8 cellular contexts compared by ENCODE assay signal in the genomic region with DNA sequence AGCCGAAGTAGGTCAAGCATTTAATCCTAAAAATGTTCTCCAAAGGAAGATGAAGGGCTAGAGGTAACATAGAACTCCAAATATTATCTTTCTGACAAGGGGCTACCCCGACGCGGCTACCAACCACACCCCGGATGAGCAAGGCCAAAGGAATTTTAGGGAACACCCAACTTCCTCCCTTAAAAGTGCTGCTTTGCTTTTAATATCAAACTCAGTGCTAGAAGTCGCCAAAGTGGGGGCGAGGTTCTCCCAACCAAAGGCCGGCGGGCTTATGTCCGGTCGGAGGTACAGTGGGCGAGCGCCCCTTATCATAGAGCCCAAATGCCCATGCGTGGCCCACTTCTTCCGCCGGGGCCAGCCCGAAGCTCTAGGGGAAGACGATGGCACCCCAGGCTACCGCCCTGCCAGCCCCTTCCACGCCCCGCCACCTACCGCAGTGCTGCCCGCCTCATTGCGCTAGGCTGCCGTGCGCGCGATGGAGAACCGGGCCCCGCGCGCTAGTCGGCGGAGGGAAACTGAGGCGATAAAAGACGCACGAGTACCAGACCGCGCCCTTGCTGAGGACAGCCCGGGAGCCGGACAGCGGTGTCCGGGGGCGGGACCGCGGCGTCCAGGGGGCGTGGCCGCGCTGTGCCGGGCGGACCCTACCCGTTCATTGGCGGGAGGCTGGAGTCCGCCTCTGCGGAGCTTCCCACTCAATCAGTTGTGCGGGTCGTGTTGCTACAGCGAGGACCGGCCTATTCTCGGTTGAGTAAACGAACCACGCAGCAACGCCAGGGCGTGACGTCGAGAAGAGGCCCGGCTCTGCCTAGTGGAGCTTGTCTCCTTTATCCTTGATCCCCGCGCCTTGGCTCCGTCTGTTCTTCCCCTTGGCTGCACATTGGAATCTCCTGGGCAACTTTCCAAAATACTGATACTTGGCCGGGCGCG. TPM values are rescaled to one million over a fixed set of nuclear protein-coding genes. Genes with fewer than 3 reads are reported as not detected.
DNase-seq lines count a peak whose midpoint lies in the region; ATAC-seq and TF ChIP-seq lines count a peak whose summit lies in the region.

Gene ACOT9, minus strand, starts transcription at position 584 of the 930 bp plus-strand sequence. Its CDS starts 132 bp downstream, at position 452.

- CTCF ChIA-PET in activated CD4-positive, alpha-beta memory T cell treated with anti-CD3 and anti-CD28 coated beads, Interleukin-2, amount 10 ng/mL, durations not matched to agents 7 days and 5 days (lab: Charles Lee), result interaction anchor here (1.0 to 1.4 kb wide), 5 partner anchors 9 to 311 kb away, joined by 3 to 9 read pairs (median 5); partner anchors contain the start of genes EIF2S3 and SAT1

- H3K4me3 Mint-ChIP-seq in activated CD4-positive, alpha-beta memory T cell treated with anti-CD3 and anti-CD28 coated beads, Interleukin-2, amount 10 ng/mL, durations not matched to agents 7 days and 5 days, result peak within 1 kb of the TSS; percentile 84

- WGBS in ectodermal cell, 2 experiments, result 2% methylated on average over 74 of the region's 74 CpGs

- POLR2A ChIA-PET in activated CD4-positive, alpha-beta memory T cell treated with anti-CD3 and anti-CD28 coated beads, Interleukin-2, amount 10 ng/mL, durations not matched to agents 7 days and 5 days (lab: Charles Lee), result interaction anchor here (0.9 to 3.4 kb wide), 10 partner anchors 9 to 311 kb away, joined by 3 to 44 read pairs (median 4); partner anchors contain the start of genes PRDX4 and SAT1

- H3K9me3 ChIP-seq in ectodermal cell (ENCODE audit: control insufficient read depth, low read length) (no peaks in the 10 kb centered on the region), lower lobe of right lung (no peaks in the 10 kb centered on the region)

- no peak for TF ChIP-seq CTCF in lower lobe of right lung (IDR thresholded peaks at IDR 0.05)

- H3K27ac ChIP-seq in ectodermal cell (ENCODE audit: insufficient read depth, low read depth, low read length, poor library complexity, severe bottlenecking) (no peak within 1 kb of the TSS), lower lobe of right lung (peak within 1 kb of the TSS; percentile 97)

- TF ChIP-seq POLR2A in GM18951 (IDR thresholded peaks at IDR 0.05; ENCODE audit: extremely low read depth, insufficient read depth, insufficient read length), result peak; percentile 65

- DNase-seq in AG20443 (ENCODE audit: low spot score) (peak; percentile 94), NCI-H774 (lab: John Stamatoyannopoulos, UW) (peak; percentile 77), lower lobe of right lung (peak; percentile 95)
- peak; percentile 80 for DNase-seq in activated CD4-positive, alpha-beta memory T cell treated with anti-CD3 and anti-CD28 coated beads, Interleukin-2, amount 10 ng/mL, durations not matched to agents 7 days and 5 days
- DNase-seq in stimulated activated CD4-positive, alpha-beta T cell treated with anti-CD3 and anti-CD28 coated beads, TNF-alpha, amount 100 ng/mL, for 1 hour (ENCODE audit: low read depth in 3 of 3, low spot score in 1 of 3), result peak; percentile 2 to 33 (median 25)

- no peaks in the 10 kb centered on the region for H3K4me1 ChIP-seq in ectodermal cell (ENCODE audit: control insufficient read depth, insufficient read depth, low read length)
- no peaks in the 10 kb centered on the region for H3K4me1 ChIP-seq in lower lobe of right lung

- no peaks in the 10 kb centered on the region for H3K9me3 Mint-ChIP-seq in activated CD4-positive, alpha-beta memory T cell treated with anti-CD3 and anti-CD28 coated beads, Interleukin-2, amount 10 ng/mL, durations not matched to agents 7 days and 5 days

- H3K36me3 Mint-ChIP-seq in activated CD4-positive, alpha-beta memory T cell treated with anti-CD3 and anti-CD28 coated beads, Interleukin-2, amount 10 ng/mL, durations not matched to agents 7 days and 5 days (ENCODE audit: low read depth), result peaks cover 2% of the 10 kb centered on the region

- H3K27me3 ChIP-seq in ectodermal cell (ENCODE audit: control insufficient read depth, insufficient read depth, low read length, poor library complexity, severe bottlenecking) (no peaks in the 10 kb centered on the region), lower lobe of right lung (ENCODE audit: low read depth) (no peaks in the 10 kb centered on the region)

- H3K27me3 Mint-ChIP-seq in activated CD4-positive, alpha-beta memory T cell treated with anti-CD3 and anti-CD28 coated beads, Interleukin-2, amount 10 ng/mL, durations not matched to agents 7 days and 5 days, result no peaks in the 10 kb centered on the region

- in situ Hi-C loops in GM18951 (cut with MboI; ENCODE audit: low sequenced_read_pairs, unreplicated experiment), result no loop called here

- H3K4me1 Mint-ChIP-seq in activated CD4-positive, alpha-beta memory T cell treated with anti-CD3 and anti-CD28 coated beads, Interleukin-2, amount 10 ng/mL, durations not matched to agents 7 days and 5 days, result peaks cover 41% of the 10 kb centered on the region

- no peaks in the 10 kb centered on the region for H3K36me3 ChIP-seq in ectodermal cell (ENCODE audit: control insufficient read depth, insufficient read depth, low read length)
- H3K36me3 ChIP-seq in lower lobe of right lung, result no peaks in the 10 kb centered on the region

- peak within 1 kb of the TSS; percentile 55 for H3K4me3 ChIP-seq in ectodermal cell (ENCODE audit: insufficient read depth, low read depth, low read length)
- H3K4me3 ChIP-seq in lower lobe of right lung, result peak within 1 kb of the TSS; percentile 73

- peak; percentile 98 for ATAC-seq in HG03175 (IDR thresholded peaks at IDR 0.05; ENCODE audit: unreplicated experiment)
- ATAC-seq in lower lobe of right lung, result peak; percentile 99 to 100

- intact Hi-C loops in lower lobe of right lung (cut with DNase I), result no loop called here

- H3K27ac Mint-ChIP-seq in activated CD4-positive, alpha-beta memory T cell treated with anti-CD3 and anti-CD28 coated beads, Interleukin-2, amount 10 ng/mL, durations not matched to agents 7 days and 5 days, result peak within 1 kb of the TSS; percentile 79

RNA-seq across cellular contexts. Expression of gene ACOT9, which starts in this region (rescaled TPM):
- total RNA-seq in activated CD4-positive, alpha-beta memory T cell treated with anti-CD3 and anti-CD28 coated beads, Interleukin-2, amount 10 ng/mL, durations not matched to agents 7 days and 5 days, result 10 to 100 TPM; 37.3 to 39.5 TPM
- polyA plus RNA-seq in ectodermal cell (2013, experiment 1 of 4), result 35.8 TPM
- 36.8 TPM for polyA plus RNA-seq in ectodermal cell (2013, experiment 2 of 4)
- 27.7 TPM for polyA plus RNA-seq in ectodermal cell (2013, experiment 3 of 4)
- polyA plus RNA-seq in ectodermal cell (2013, experiment 4 of 4), result 29.0 TPM
- 45.9 TPM for total RNA-seq in lower lobe of right lung

Comparison
In these comparisons a context has a peak if more than half of its experiments do, and no peak if none do; other contexts are left out.
1. DNase-seq: peak in every context shown above with its lines; median percentile 95 in lower lobe of right lung; 94 in AG20443; 80 in activated CD4-positive, alpha-beta memory T cell treated with anti-CD3 and anti-CD28 coated beads, Interleukin-2, amount 10 ng/mL, durations not matched to agents 7 days and 5 days; 77 in NCI-H774; 25 in stimulated activated CD4-positive, alpha-beta T cell treated with anti-CD3 and anti-CD28 coated beads, TNF-alpha, amount 100 ng/mL, for 1 hour.